ENCODE assay signal across 22 cellular contexts in genomic region chr16:84282533-84282932, GRCh38. TPM values are rescaled to one million over a fixed set of nuclear protein-coding genes. Genes with fewer than 3 reads are reported as not detected.
DNase-seq lines count a peak whose midpoint lies in the region; ATAC-seq and TF ChIP-seq lines count a peak whose summit lies in the region.
"Had no signal": no experiment of that assay in that cellular context is flagged by ENCODE, and none has a peak within 500 bp of the region (broad histone marks: within the 10 kb centered on the region; RNA-seq: fewer than 3 reads in every experiment).

No MANE protein-coding gene starts in this region.

- H3K36me3 ChIP-seq in IMR-90 (ENCODE audit: control insufficient read depth, insufficient read depth, low read length), result no peaks in the 10 kb centered on the region
- H3K36me3 ChIP-seq in liver (ENCODE audit: control insufficient read depth in 4 of 4, insufficient read depth in 3 of 4, low read depth in 1 of 4, low read length in 3 of 4), result no peaks in the 10 kb centered on the region
- no peaks in the 10 kb centered on the region for H3K36me3 ChIP-seq in upper lobe of left lung
- no peaks in the 10 kb centered on the region for H3K36me3 ChIP-seq in tibial nerve

- H3K56ac ChIP-seq in IMR-90 (ENCODE audit: extremely low read depth, insufficient read depth, low read length), result no peak overlapping the region

- POLR2A ChIA-PET in IMR-90 (lab: Charles Lee; ENCODE audit: unreplicated experiment), result no interaction called here

- no peak for TF ChIP-seq RAD21 in IMR-90 (IDR thresholded peaks at IDR 0.05; ENCODE audit: low read length)
- TF ChIP-seq RAD21 in liver (IDR thresholded peaks at IDR 0.05), result no peak

- H2AK5ac ChIP-seq in IMR-90 (ENCODE audit: low read depth, low read length), result no peak overlapping the region; the same call in 1 of the 2 replicates

- H2AFZ ChIP-seq in IMR-90 (replicated peaks; ENCODE audit: low read length, poor library complexity), result no peak overlapping the region
- H2AFZ ChIP-seq: GM23248 had no signal

- no peak for TF ChIP-seq POLR2A in IMR-90 (IDR thresholded peaks at IDR 0.05; ENCODE audit: low read depth, low read length)
- TF ChIP-seq POLR2A in upper lobe of left lung (IDR thresholded peaks at IDR 0.05), result no peak
- no peak for TF ChIP-seq POLR2A in tibial nerve (IDR thresholded peaks at IDR 0.05)

- H3K4me2 ChIP-seq in IMR-90 (ENCODE audit: low read depth, low read length), result no peak overlapping the region

- H3K23ac ChIP-seq in IMR-90 (ENCODE audit: low read depth, low read length), result no peak overlapping the region

- CTCF ChIA-PET in IMR-90 (lab: Yijun Ruan, JAX), result interaction anchor here (0.7 kb wide), 1 partner anchor 202 kb away, joined by 5 read pairs; no protein-coding TSS in a partner anchor

- H3K27me3 Mint-ChIP-seq in T-helper 17 cell, result peaks cover 30% of the 10 kb centered on the region

- no peak for TF ChIP-seq EP300 in upper lobe of left lung (IDR thresholded peaks at IDR 0.05)
- TF ChIP-seq EP300 in tibial nerve (IDR thresholded peaks at IDR 0.05), result no peak

- H4K91ac ChIP-seq in IMR-90 (ENCODE audit: insufficient read depth, low read depth, low read length), result peak overlapping the region; percentile 46; the same call in 1 of the 2 replicates

- peaks cover 15% of the 10 kb centered on the region for H3K4me1 ChIP-seq in IMR-90 (ENCODE audit: control insufficient read depth, insufficient read depth, low read length)
- H3K4me1 ChIP-seq in liver (ENCODE audit: control insufficient read depth in 4 of 4, insufficient read depth in 4 of 4, low read length in 3 of 4), result no peaks in the 10 kb centered on the region
- peaks cover 32 to 39% (median 35%) of the 10 kb centered on the region in 4 donors for H3K4me1 ChIP-seq in upper lobe of left lung
- H3K4me1 ChIP-seq in tibial nerve, result peaks cover 0 to 43% (median 14%) of the 10 kb centered on the region in 4 donors

- no peak for ATAC-seq in IMR-90 (ENCODE audit: low read depth)
- ATAC-seq in T-helper 17 cell, result no peak
- ATAC-seq in upper lobe of left lung (ENCODE audit: low FRiP score in 2 of 2), result no peak
- ATAC-seq: HCT116 had no signal

- H3K9me3 ChIP-seq in IMR-90 (ENCODE audit: control insufficient read depth, insufficient read depth, low read length), result no peaks in the 10 kb centered on the region
- H3K9me3 ChIP-seq in T-helper 17 cell (ENCODE audit: control insufficient read depth, low read length, poor library complexity, severe bottlenecking), result no peaks in the 10 kb centered on the region
- H3K9me3 ChIP-seq in liver (ENCODE audit: control insufficient read depth in 4 of 4, low read length in 3 of 4), result no peaks in the 10 kb centered on the region
- no peaks in the 10 kb centered on the region for H3K9me3 ChIP-seq in upper lobe of left lung
- no peaks in the 10 kb centered on the region for H3K9me3 ChIP-seq in tibial nerve

- H3K27ac Mint-ChIP-seq in T-helper 17 cell, result peak overlapping the region; percentile 57
- H3K27ac Mint-ChIP-seq: CD4-positive, alpha-beta memory T cell had no signal

- dilution Hi-C loops in IMR-90 (cut with HindIII; ENCODE audit: low sequenced_read_pairs, unreplicated experiment), result no loop called here

- no peak overlapping the region; the same call in 1 of the 2 replicates for H2BK120ac ChIP-seq in IMR-90 (ENCODE audit: low read depth, low read length)

- H3K9me1 ChIP-seq in IMR-90 (ENCODE audit: insufficient read depth, low read length), result peaks cover 7% of the 10 kb centered on the region

- no peak for TF ChIP-seq CTCF in IMR-90 (conservative IDR thresholded peaks at IDR 0.05; ENCODE audit: low read depth, low read length)
- no peak for TF ChIP-seq CTCF in liver (IDR thresholded peaks at IDR 0.05; ENCODE audit: low read depth, low read length, missing input control)
- TF ChIP-seq CTCF in upper lobe of left lung (IDR thresholded peaks at IDR 0.05), result no peak
- TF ChIP-seq CTCF in tibial nerve (IDR thresholded peaks at IDR 0.05), result no peak

- H4K20me1 ChIP-seq in IMR-90 (ENCODE audit: insufficient read depth, low read length), result no peaks in the 10 kb centered on the region

- H2BK5ac ChIP-seq in IMR-90 (ENCODE audit: low read depth, low read length, poor library complexity, severe bottlenecking), result no peak overlapping the region

- no peak overlapping the region for H4K8ac ChIP-seq in IMR-90 (ENCODE audit: low read depth in 2 of 2, low read length in 2 of 2)

- no peak overlapping the region for H2BK15ac ChIP-seq in IMR-90 (ENCODE audit: low read depth, low read length)

- in situ Hi-C loops in IMR-90 (cut with MboI; ENCODE audit: low sequenced_read_pairs), result loop anchor here (5.0 to 25.0 kb wide), 3 partner anchors 210 to 430 kb away; partner anchors contain the start of gene KLHL36

- H3K36me3 Mint-ChIP-seq in T-helper 17 cell (ENCODE audit: low read depth), result peaks cover 6% of the 10 kb centered on the region
- H3K36me3 Mint-ChIP-seq: CD4-positive, alpha-beta memory T cell had no signal

- intact Hi-C loops in IMR-90 (cut with micrococcal nuclease), result no loop called here

- H2AK9ac ChIP-seq in IMR-90 (replicated peaks; ENCODE audit: low read depth, low read length, poor library complexity), result no peak overlapping the region

- H3K4me3 ChIP-seq in IMR-90 (ENCODE audit: insufficient read depth, low read depth, low read length) (no peak overlapping the region), liver (ENCODE audit: low read depth in 1 of 3, low read length in 3 of 3) (no peak overlapping the region), upper lobe of left lung (no peak overlapping the region), tibial nerve (no peak overlapping the region)
- H3K4me3 ChIP-seq: GM23248 had no signal

- no peak overlapping the region for H3K18ac ChIP-seq in IMR-90 (ENCODE audit: low read depth, low read length)

- H3K4me1 Mint-ChIP-seq in T-helper 17 cell, result peaks cover 3% of the 10 kb centered on the region

- H3K79me1 ChIP-seq in IMR-90 (ENCODE audit: low read depth in 1 of 2, low read length in 2 of 2), result no peaks in the 10 kb centered on the region

- no TSS peak for BruUV-seq in IMR-90 (replicated peaks; lab: Mats Ljungman, UMichigan)

- no peak overlapping the region; the same call in 1 of the 2 replicates for H2BK20ac ChIP-seq in IMR-90 (ENCODE audit: low read depth, low read length)

- H3K9ac ChIP-seq in IMR-90 (ENCODE audit: low read depth, low read length), result no peak overlapping the region
- H3K9ac ChIP-seq in liver (ENCODE audit: low read depth in 1 of 2, low read length in 2 of 2), result no peak overlapping the region
- H3K9ac ChIP-seq: GM23248 had no signal

- H4K5ac ChIP-seq in IMR-90 (ENCODE audit: low read depth, low read length), result no peak overlapping the region

- H3K27ac ChIP-seq in IMR-90 (ENCODE audit: insufficient read depth, low read length) (no peak overlapping the region), liver (ENCODE audit: low read depth in 1 of 2, low read length in 2 of 2) (no peak overlapping the region), upper lobe of left lung (no peak overlapping the region), tibial nerve (no peak overlapping the region)
- H3K27ac ChIP-seq: GM23248 had no signal

- WGBS in IMR-90 (ENCODE audit: extremely low coverage in 2 of 2, insufficient read length in 1 of 2), 2 experiments, result 90% methylated on average over 2 of the region's 6 CpGs; no CpG with 5 or more reads in 1 of the 2 experiments
- 74% methylated on average over 6 of the region's 6 CpGs for WGBS in liver
- 69 to 88% methylated on average over 5 of the region's 6 CpGs for WGBS in upper lobe of left lung, 2 donors
- WGBS in tibial nerve, 2 donors, result 60 to 67% methylated on average over 5 to 6 of the region's 6 CpGs

- no peaks in the 10 kb centered on the region; the same call in 1 of the 2 replicates for H3K27me3 ChIP-seq in IMR-90 (ENCODE audit: control insufficient read depth, insufficient read depth, low read length)
- no peaks in the 10 kb centered on the region for H3K27me3 ChIP-seq in liver (ENCODE audit: control insufficient read depth in 4 of 4, insufficient read depth in 4 of 4, low read length in 3 of 4)
- H3K27me3 ChIP-seq in upper lobe of left lung, result no peaks in the 10 kb centered on the region
- no peaks in the 10 kb centered on the region for H3K27me3 ChIP-seq in tibial nerve

- H3K14ac ChIP-seq in IMR-90 (replicated peaks; ENCODE audit: low read depth, low read length), result no peak overlapping the region

- H3K4ac ChIP-seq in IMR-90 (ENCODE audit: low read depth, low read length), result no peak overlapping the region

- no peak overlapping the region for H3K4me3 Mint-ChIP-seq in T-helper 17 cell
- H3K4me3 Mint-ChIP-seq: CD4-positive, alpha-beta memory T cell had no signal

- DNase-seq in IMR-90 (no peak), T-helper 17 cell (no peak), upper lobe of left lung (no peak), tibial nerve (ENCODE audit: low spot score in 2 of 2) (no peak)
- DNase-seq in activated CD8-positive, alpha-beta memory T cell treated with anti-CD3 and anti-CD28 coated beads for 24 hours, result no peak
- DNase-seq: C1 segment of cervical spinal cord; Calu3; CD4-positive, alpha-beta memory T cell; COR-L47; DMS53; DMS79 treated with DMSO at 0.1 percent for 48 hours; GF-D8; GM23248; H9 had no signal

TF ChIP-seq in IMR-90, 13 proteins besides CTCF, POLR2A, EP300 and RAD21:
- TF ChIP-seq RFX5 (IDR thresholded peaks at IDR 0.05; ENCODE audit: low read depth, low read length) (no peak), BHLHE40 (IDR thresholded peaks at IDR 0.05; ENCODE audit: low read depth, low read length) (no peak)

RNA-seq across cellular contexts. Expression of gene WFDC1, which starts 12.1 kb away (rescaled TPM):
- total RNA-seq in IMR-90 (2012; rRNA removed) (4.7 and 5.0 TPM in 2 replicates), T-helper 17 cell (not detected), liver (1 to 10 TPM; 1.5 to 4.2 TPM), upper lobe of left lung (10 to 100 TPM in 3 of 6 donors, 1 to 10 TPM in 3; 3.5 to 63.0 (median 10.2) TPM), tibial nerve (1 to 10 TPM; 3.5 to 4.6 (median 4.2) TPM)
- polyA plus RNA-seq in IMR-90 (2012; rRNA removed) (6.8 and 7.0 TPM in 2 replicates), liver (1 to 10 TPM; 1.0 to 5.2 TPM)
- polyA plus RNA-seq in IMR-90 (2012; cell fraction: cytosol; rRNA removed), result 3.9 and 5.8 TPM in 2 replicates
- 4.6 and 4.9 TPM in 2 replicates for polyA plus RNA-seq in IMR-90 (2012; cell fraction: nucleus; rRNA removed; ENCODE audit: low replicate concordance)
- total RNA-seq: A172; A673; Calu3; CD4-positive, alpha-beta memory T cell; Daoy; G401; H4 had no signal
- polyA plus RNA-seq: CD4-positive, alpha-beta memory T cell had no signal

RNA-seq across cellular contexts. Expression of gene KCNG4, which starts 42.7 kb away (rescaled TPM):
- not detected in 2 replicates for total RNA-seq in IMR-90 (2012; rRNA removed)
- not detected in 2 replicates for polyA plus RNA-seq in IMR-90 (2012; rRNA removed)
- not detected in 2 replicates for polyA plus RNA-seq in IMR-90 (2012; cell fraction: cytosol; rRNA removed)
- polyA plus RNA-seq in IMR-90 (2012; cell fraction: nucleus; rRNA removed; ENCODE audit: low replicate concordance), result not detected in 2 replicates
- total RNA-seq in T-helper 17 cell, result not detected
- total RNA-seq in liver, result not detected
- polyA plus RNA-seq in liver, result not detected
- not detected for total RNA-seq in upper lobe of left lung
- under 1 TPM in 1 of 4 donors, not detected in 3; 0.30 TPM for total RNA-seq in tibial nerve
- total RNA-seq: A673; Calu3; CD4-positive, alpha-beta memory T cell; Daoy; G401; GM23248; H4; H9 had no signal
- polyA plus RNA-seq: BJ; CD4-positive, alpha-beta memory T cell; GM23248 had no signal
